Comparison of ENCODE assay signal across 9 cellular contexts in the genomic region with DNA sequence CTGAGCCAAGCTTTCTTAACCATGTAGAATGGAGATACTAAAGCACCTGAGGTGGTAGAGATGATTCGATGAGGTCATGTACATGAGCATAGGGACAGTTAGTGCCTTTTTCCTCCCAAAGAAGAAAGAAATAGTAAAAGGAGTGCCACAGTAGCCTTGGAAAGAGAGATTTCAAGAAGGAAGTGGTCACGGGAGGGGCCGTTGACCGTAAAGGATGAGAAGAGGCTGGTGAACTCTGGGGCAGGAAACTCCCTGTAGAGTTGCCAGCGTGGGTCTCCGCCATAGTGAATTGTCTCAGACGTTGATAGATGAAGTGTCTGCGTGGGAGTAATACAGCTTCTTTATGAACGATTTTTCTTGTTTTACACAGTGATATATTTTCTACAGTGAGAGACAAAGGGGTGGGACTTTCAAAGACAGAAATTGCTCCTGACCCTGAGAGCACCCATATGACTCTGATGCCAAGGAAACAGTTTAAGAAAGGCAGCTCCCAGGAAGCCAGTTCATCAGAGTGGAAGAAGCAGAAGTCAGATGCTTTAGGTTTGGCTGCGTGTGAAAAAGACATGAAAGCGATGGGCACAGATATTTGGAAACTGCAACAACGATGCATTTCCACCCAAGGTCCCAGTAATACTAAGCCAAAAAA. TPM values are rescaled to one million over a fixed set of nuclear protein-coding genes. Genes with fewer than 3 reads are reported as not detected.
A peak's percentile ranks its signal among the peaks of the same experiment; 100 is the strongest.
DNase-seq lines count a peak whose midpoint lies in the region; ATAC-seq, FAIRE-seq and TF ChIP-seq lines count a peak whose summit lies in the region.
"Had no signal": no experiment of that assay in that cellular context is flagged by ENCODE, and none has a peak within 500 bp of the region (broad histone marks: within the 10 kb centered on the region; RNA-seq: fewer than 3 reads in every experiment).

No MANE protein-coding gene starts in this region.

- POLR2A ChIA-PET in A549 (lab: Yijun Ruan, JAX): no interaction called here

- H3K9me3 ChIP-seq in A549: no peaks in the 10 kb centered on the region
- no peaks in the 10 kb centered on the region for H3K9me3 ChIP-seq in lung (ENCODE audit: control insufficient read depth in 2 of 2, insufficient read depth in 1 of 2, low read length in 1 of 2)

- no peak for DNase-seq in A549 (ENCODE audit: low read depth in 1 of 2, low spot score in 1 of 2)
- peak; percentile 79 for DNase-seq in NB4 (ENCODE audit: low read depth)
- DNase-seq in activated naive CD4-positive, alpha-beta T cell (lab: John Stamatoyannopoulos, UW): peak in 3 of 4 experiments; percentile 6 to 21 (median 9)
- peak; percentile 54 for DNase-seq in lung (ENCODE audit: low spot score)
- peak; percentile 57 for DNase-seq in stimulated activated naive CD4-positive, alpha-beta T cell treated with Interleukin-2 at 50 U/mL for 16 hours (lab: John Stamatoyannopoulos, UW)
- no peak for DNase-seq in NCI-H187 treated with DMSO at 0.1 percent for 48 hours (lab: John Stamatoyannopoulos, UW)
- DNase-seq in H4 (ENCODE audit: low spot score): no peak

- H3K4me3 ChIP-seq in A549 (no peak overlapping the region), NB4 (ENCODE audit: low read depth, low read length) (no peak overlapping the region), lung (no peak overlapping the region)

- H3K4me1 ChIP-seq in A549: no peaks in the 10 kb centered on the region
- peaks cover 3 to 4% of the 10 kb centered on the region in 2 donors for H3K4me1 ChIP-seq in lung (ENCODE audit: control insufficient read depth in 2 of 2, insufficient read depth in 2 of 2, low read length in 2 of 2)

- no peak for TF ChIP-seq POLR2A in A549 (IDR thresholded peaks at IDR 0.05; ENCODE audit: low read length)
- no peak for TF ChIP-seq POLR2A in NB4 (IDR thresholded peaks at IDR 0.05; ENCODE audit: extremely low read depth, insufficient read length)

- no peak for TF ChIP-seq CTCF in A549 (IDR thresholded peaks at IDR 0.05)
- no peak for TF ChIP-seq CTCF in NB4 (IDR thresholded peaks at IDR 0.05; ENCODE audit: low read depth, low read length)
- TF ChIP-seq CTCF in lung (IDR thresholded peaks at IDR 0.05; ENCODE audit: control extremely low read depth, extremely low read depth): no peak

- no peak for FAIRE-seq in A549 (lab: Jason Lieb, UNC)

- TF ChIP-seq EP300 in A549 (IDR thresholded peaks at IDR 0.05): no peak

- 76% methylated on average over 12 of the region's 12 CpGs for WGBS in A549 (ENCODE audit: missing lambda C conversion rate)
- WGBS in lung, 2 donors: 26 to 33% methylated on average over 12 of the region's 12 CpGs

- H3K27me3 ChIP-seq in lung (ENCODE audit: control insufficient read depth, insufficient read depth): no peaks in the 10 kb centered on the region

- peak; percentile 30 to 33; a peak in 5 of 6 replicates for ATAC-seq in A549
- ATAC-seq in GM19452 (IDR thresholded peaks at IDR 0.05; ENCODE audit: unreplicated experiment): peak; percentile 68
- peak; percentile 69 for ATAC-seq in lung (ENCODE audit: insufficient read depth, low FRiP score)

- peaks cover 0 to 18% of the 10 kb centered on the region in 2 donors for H3K36me3 ChIP-seq in lung (ENCODE audit: control insufficient read depth in 2 of 2, insufficient read depth in 2 of 2, low read length in 2 of 2)

- H3K4me2 ChIP-seq in A549: no peak overlapping the region

- CTCF ChIA-PET in A549 (lab: Yijun Ruan, JAX): interaction anchor here (0.6 to 1.6 kb wide), 5 partner anchors 12 to 38 kb away, joined by 3 to 4 read pairs (median 3); no protein-coding TSS in a partner anchor

- TF ChIP-seq RAD21 in A549 (conservative IDR thresholded peaks at IDR 0.05 in 1 of 2, IDR thresholded peaks at IDR 0.05 in 1 of 2): no peak

- H3K27ac ChIP-seq in A549 (no peak overlapping the region), lung (ENCODE audit: low read depth in 1 of 2, low read length in 1 of 2) (peak overlapping the region in 1 of 2 donors; percentile 44)
- H3K27ac ChIP-seq: C4-2B had no signal

TF ChIP-seq in A549, 52 proteins besides CTCF, POLR2A, EP300 and RAD21:
- no peak for TF ChIP-seq HOXB5 (CRISPR knock-in tag; IDR thresholded peaks at IDR 0.05)
- no peak for TF ChIP-seq SREBF2 (IDR thresholded peaks at IDR 0.05)
- TF ChIP-seq FOSL2 (IDR thresholded peaks at IDR 0.05): no peak
- no peak for TF ChIP-seq FOSL2 (CRISPR knock-in tag; IDR thresholded peaks at IDR 0.05)
- no peak for TF ChIP-seq FOXS1 (CRISPR knock-in tag; IDR thresholded peaks at IDR 0.05)
- no peak for TF ChIP-seq CEBPB (IDR thresholded peaks at IDR 0.05)
- TF ChIP-seq, protein P1, sequence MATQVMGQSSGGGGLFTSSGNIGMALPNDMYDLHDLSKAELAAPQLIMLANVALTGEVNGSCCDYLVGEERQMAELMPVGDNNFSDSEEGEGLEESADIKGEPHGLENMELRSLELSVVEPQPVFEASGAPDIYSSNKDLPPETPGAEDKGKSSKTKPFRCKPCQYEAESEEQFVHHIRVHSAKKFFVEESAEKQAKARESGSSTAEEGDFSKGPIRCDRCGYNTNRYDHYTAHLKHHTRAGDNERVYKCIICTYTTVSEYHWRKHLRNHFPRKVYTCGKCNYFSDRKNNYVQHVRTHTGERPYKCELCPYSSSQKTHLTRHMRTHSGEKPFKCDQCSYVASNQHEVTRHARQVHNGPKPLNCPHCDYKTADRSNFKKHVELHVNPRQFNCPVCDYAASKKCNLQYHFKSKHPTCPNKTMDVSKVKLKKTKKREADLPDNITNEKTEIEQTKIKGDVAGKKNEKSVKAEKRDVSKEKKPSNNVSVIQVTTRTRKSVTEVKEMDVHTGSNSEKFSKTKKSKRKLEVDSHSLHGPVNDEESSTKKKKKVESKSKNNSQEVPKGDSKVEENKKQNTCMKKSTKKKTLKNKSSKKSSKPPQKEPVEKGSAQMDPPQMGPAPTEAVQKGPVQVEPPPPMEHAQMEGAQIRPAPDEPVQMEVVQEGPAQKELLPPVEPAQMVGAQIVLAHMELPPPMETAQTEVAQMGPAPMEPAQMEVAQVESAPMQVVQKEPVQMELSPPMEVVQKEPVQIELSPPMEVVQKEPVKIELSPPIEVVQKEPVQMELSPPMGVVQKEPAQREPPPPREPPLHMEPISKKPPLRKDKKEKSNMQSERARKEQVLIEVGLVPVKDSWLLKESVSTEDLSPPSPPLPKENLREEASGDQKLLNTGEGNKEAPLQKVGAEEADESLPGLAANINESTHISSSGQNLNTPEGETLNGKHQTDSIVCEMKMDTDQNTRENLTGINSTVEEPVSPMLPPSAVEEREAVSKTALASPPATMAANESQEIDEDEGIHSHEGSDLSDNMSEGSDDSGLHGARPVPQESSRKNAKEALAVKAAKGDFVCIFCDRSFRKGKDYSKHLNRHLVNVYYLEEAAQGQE (IDR thresholded peaks at IDR 0.05): no peak
- no peak for TF ChIP-seq HDAC2 (IDR thresholded peaks at IDR 0.05)
- no peak for TF ChIP-seq KDM5A (IDR thresholded peaks at IDR 0.05)
- TF ChIP-seq HOXA7 (CRISPR knock-in tag; IDR thresholded peaks at IDR 0.05): no peak
- TF ChIP-seq ZSCAN20 (CRISPR knock-in tag; IDR thresholded peaks at IDR 0.05): no peak
- no peak for TF ChIP-seq POLR2AphosphoS2 (conservative IDR thresholded peaks at IDR 0.05; ENCODE audit: low read length)
- TF ChIP-seq, protein P2, sequence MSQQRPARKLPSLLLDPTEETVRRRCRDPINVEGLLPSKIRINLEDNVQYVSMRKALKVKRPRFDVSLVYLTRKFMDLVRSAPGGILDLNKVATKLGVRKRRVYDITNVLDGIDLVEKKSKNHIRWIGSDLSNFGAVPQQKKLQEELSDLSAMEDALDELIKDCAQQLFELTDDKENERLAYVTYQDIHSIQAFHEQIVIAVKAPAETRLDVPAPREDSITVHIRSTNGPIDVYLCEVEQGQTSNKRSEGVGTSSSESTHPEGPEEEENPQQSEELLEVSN (IDR thresholded peaks at IDR 0.05; ENCODE audit: borderline replicate concordance, low read depth): no peak
- TF ChIP-seq MYC (IDR thresholded peaks at IDR 0.05; ENCODE audit: borderline replicate concordance, low read length): no peak
- TF ChIP-seq EHF (CRISPR knock-in tag; IDR thresholded peaks at IDR 0.05): no peak
- no peak for TF ChIP-seq JUNB (IDR thresholded peaks at IDR 0.05)

RNA-seq across cellular contexts. Expression of a gene that starts 41.3 kb away (rescaled TPM):
- polyA plus RNA-seq in A549 (2011; rRNA removed) (16.7 and 25.9 TPM in 2 replicates), A549 (2017; fragmentation: RNase III; extraction: RNeasy Plus Mini Kit Qiagen cat#74134 plus additional on column Dnase treatment) (10.5 to 12.1 TPM (median 11.6 TPM) in 3 replicates), lung (10 to 100 TPM; 32.2 to 36.1 TPM)
- 7.8 and 9.5 TPM in 2 replicates for polyA plus RNA-seq in A549 (2012; cell fraction: cytosol; rRNA removed)
- polyA plus RNA-seq in A549 (2012; cell fraction: nucleus; rRNA removed): 7.4 and 10.6 TPM in 2 replicates
- 14.5 and 17.2 TPM in 2 replicates for polyA minus RNA-seq in A549 (2011; rRNA and poly(A)+ RNA removed)
- 100 to 1,000 TPM in 1 of 2 donors, 10 to 100 TPM in 1; 39.0 to 157 TPM for total RNA-seq in lung
- 21.2 and 24.4 TPM in 2 replicates for total RNA-seq in H4 (2014; rRNA removed; shearing (Covaris generic))

Comparison
In these comparisons a context has a peak if more than half of its experiments do, and no peak if none do; other contexts are left out.
1. DNase-seq: peak in NB4 (single experiment), activated naive CD4-positive, alpha-beta T cell (3 of 4), lung (single experiment) and stimulated activated naive CD4-positive, alpha-beta T cell treated with Interleukin-2 at 50 U/mL for 16 hours (single experiment); none in A549 (0 of 2), NCI-H187 treated with DMSO at 0.1 percent for 48 hours (single experiment) and H4 (single experiment).
2. Peak in every context shown above with its lines, with median percentiles within 50 percentile points of each other: ATAC-seq.